Comparison of ENCODE assay signal across 8 cellular contexts in genomic region chr7:17382408-17383354, GRCh38.
A peak's percentile ranks its signal among the peaks of the same experiment; 100 is the strongest.
DNase-seq lines count a peak whose midpoint lies in the region; ATAC-seq, FAIRE-seq and TF ChIP-seq lines count a peak whose summit lies in the region.
"Not testable (repeated sequence)": the region's sequence is repeated elsewhere in the genome, so short reads cannot be mapped to it uniquely, and the experiment has no call there.

No MANE protein-coding gene starts in this region.

- not testable (repeated sequence) for H3K27me3 ChIP-seq in GM12878 (replicated peaks in 1 of 2; ENCODE audit: control insufficient read depth in 2 of 2, insufficient read depth in 2 of 2, low read length in 1 of 2); neuronal stem cell (ENCODE audit: control insufficient read depth in 3 of 3, insufficient read depth in 3 of 3, low read depth in 1 of 3, low read length in 3 of 3)

- H2AFZ ChIP-seq in GM12878 (ENCODE audit: control insufficient read depth, low read depth, low read length) (peak overlapping the region; percentile 66), neuronal stem cell (ENCODE audit: low read length) (peak overlapping the region; percentile 71)

- H3K4me2 ChIP-seq in GM12878 (ENCODE audit: control insufficient read depth, insufficient read depth); neuronal stem cell (ENCODE audit: insufficient read depth, low read length, poor library complexity, severe bottlenecking): not testable (repeated sequence)

- not testable (repeated sequence) for H3K79me2 ChIP-seq in GM12878 (ENCODE audit: control insufficient read depth, insufficient read depth, low read length)

- H4K8ac ChIP-seq in neuronal stem cell (ENCODE audit: low read depth, low read length) = not testable (repeated sequence)

- SMC1A ChIA-PET in GM12878 (lab: Charles Lee; ENCODE audit: uncharacterized antibody, unreplicated experiment) = interaction anchor here (1.0 to 4.8 kb wide), 5 partner anchors 7 to 29 kb away, joined by 3 to 28 read pairs (median 4); no protein-coding TSS in a partner anchor

- not testable (repeated sequence) for TF ChIP-seq POLR2A in GM12878 (IDR thresholded peaks at IDR 0.05; ENCODE audit: low read depth, low read length)

- not testable (repeated sequence) for H3K18ac ChIP-seq in neuronal stem cell (ENCODE audit: low read length)

- in situ Hi-C loops in ACHN (cut with HindIII; ENCODE audit: low pct_ligation_motif_present, low pct_unique_long_range_greater_than_20kb, low sequenced_read_pairs); GM12878 (cut with MboI): not testable (repeated sequence)

- not testable (repeated sequence) for H2AK5ac ChIP-seq in neuronal stem cell (ENCODE audit: low read depth, low read length)

- not testable (repeated sequence) for H3K14ac ChIP-seq in neuronal stem cell (ENCODE audit: low read length)

- H4K91ac ChIP-seq in neuronal stem cell (ENCODE audit: low read depth, low read length, poor library complexity) = not testable (repeated sequence)

- not testable (repeated sequence) for TF ChIP-seq RAD21 in GM12878 (IDR thresholded peaks at IDR 0.05; ENCODE audit: insufficient read depth, low read depth, low read length)

- peak; percentile 87 for FAIRE-seq in GM18507 (lab: Jason Lieb, UNC)
- peak; percentile 90 for FAIRE-seq in GM19239 (lab: Jason Lieb, UNC)
- FAIRE-seq in GM12878 (lab: Jason Lieb, UNC) = not testable (repeated sequence)

- H2BK15ac ChIP-seq in neuronal stem cell (ENCODE audit: low read length) = not testable (repeated sequence)

- 57% methylated on average over 8 of the region's 8 CpGs for WGBS in GM12878 (ENCODE audit: insufficient coverage, insufficient replicate concordance, low lambda C conversion rate, missing lambda C conversion rate)
- whole genome bisulfite sequencing in neuronal stem cell (ENCODE audit: extremely low coverage in 2 of 2, insufficient read length in 2 of 2, insufficient replicate concordance in 1 of 2), 2 donors = no CpG with 5 or more reads among the region's 8 CpGs

- BruUV-seq in GM12878 (replicated peaks; lab: Mats Ljungman, UMichigan) = not testable (repeated sequence)

- not testable (repeated sequence) for H3K9ac ChIP-seq in GM12878 (ENCODE audit: control insufficient read depth, insufficient read depth, low read length); neuronal stem cell (ENCODE audit: low read depth, low read length, poor library complexity)

- not testable (repeated sequence) for H2BK12ac ChIP-seq in neuronal stem cell (ENCODE audit: low read length)

- H3K27ac ChIP-seq in GM12878 (ENCODE audit: control insufficient read depth, insufficient read depth); neuronal stem cell (replicated peaks; ENCODE audit: low read length): not testable (repeated sequence)

- TF ChIP-seq CTCF in GM12878 (IDR thresholded peaks at IDR 0.05 in 2 of 3, conservative IDR thresholded peaks at IDR 0.05 in 1 of 3; ENCODE audit: control insufficient read depth in 2 of 3, extremely low read depth in 1 of 3, insufficient read depth in 1 of 3, low read depth in 3 of 3, low read length in 3 of 3) = not testable (repeated sequence)

- not testable (repeated sequence) for H3K36me3 ChIP-seq in GM12878 (ENCODE audit: control insufficient read depth in 2 of 2, insufficient read depth in 2 of 2, low read length in 1 of 2); neuronal stem cell (replicated peaks in 1 of 2; ENCODE audit: control insufficient read depth in 2 of 2, insufficient read depth in 2 of 2, low read length in 2 of 2)

- not testable (repeated sequence) for H3K23ac ChIP-seq in neuronal stem cell (ENCODE audit: low read depth, low read length, poor library complexity)

- H4K20me1 ChIP-seq in GM12878 (ENCODE audit: control insufficient read depth, insufficient read depth) = not testable (repeated sequence)

- POLR2A ChIA-PET in GM12878 (lab: Charles Lee) = interaction anchor here (0.5 to 1.1 kb wide), 3 partner anchors 8 to 265 kb away, joined by 3 to 4 read pairs (median 3); no protein-coding TSS in a partner anchor

- H3K4ac ChIP-seq in neuronal stem cell (ENCODE audit: low read length) = not testable (repeated sequence)

- ATAC-seq in HG02642 (IDR thresholded peaks at IDR 0.05; ENCODE audit: poor library complexity, unreplicated experiment) (peak; percentile 51), HG03354 (IDR thresholded peaks at IDR 0.05; ENCODE audit: poor library complexity, severe bottlenecking, unreplicated experiment) (peak; percentile 55), GM12878 (peak; percentile 65)

- CTCF ChIA-PET in GM12878 (lab: Yijun Ruan, JAX) = interaction anchor here (0.7 to 2.4 kb wide), 4 partner anchors 20 to 433 kb away, joined by 3 to 6 read pairs (median 3); no protein-coding TSS in a partner anchor

- H2BK5ac ChIP-seq in neuronal stem cell (ENCODE audit: low read length) = not testable (repeated sequence)

- intact Hi-C loops in GM12878 (cut with micrococcal nuclease; ENCODE audit: unreplicated experiment) = loop anchor here (1.0 kb wide), 1 partner anchor 20 kb away; no protein-coding TSS in a partner anchor

- H3K4me3 ChIP-seq in GM12878; neuronal stem cell (ENCODE audit: low read length in 2 of 2): not testable (repeated sequence)

- RAD21 ChIA-PET in GM12878 (lab: Charles Lee; ENCODE audit: unreplicated experiment) = interaction anchor here (0.6 to 2.1 kb wide), 3 partner anchors 8 to 123 kb away, joined by 3 to 7 read pairs (median 3); no protein-coding TSS in a partner anchor

- DNase-seq in ACHN (peak; percentile 74), kidney tubule cell (ENCODE audit: low spot score) (peak; percentile 89)
- not testable (repeated sequence) for DNase-seq in GM18507 (ENCODE audit: extremely low spot score, insufficient read length, low read depth); GM19239 (ENCODE audit: insufficient read length, low spot score); GM12878 (ENCODE audit: low read depth, low spot score); neuronal stem cell (ENCODE audit: low spot score)

- not testable (repeated sequence) for H3K9me3 ChIP-seq in GM12878 (replicated peaks; ENCODE audit: control insufficient read depth, insufficient read depth, low read length); neuronal stem cell (replicated peaks in 1 of 2; ENCODE audit: control insufficient read depth in 2 of 2, insufficient read depth in 1 of 2, low read depth in 1 of 2, low read length in 2 of 2)

- TF ChIP-seq EP300 in GM12878 (IDR thresholded peaks at IDR 0.05; ENCODE audit: borderline replicate concordance in 1 of 2, control insufficient read depth in 1 of 2, low read depth in 2 of 2, low read length in 2 of 2) = not testable (repeated sequence)

- not testable (repeated sequence) for H3K79me1 ChIP-seq in neuronal stem cell (ENCODE audit: low read depth, low read length)

- not testable (repeated sequence) for H2BK120ac ChIP-seq in neuronal stem cell (ENCODE audit: low read depth, low read length)

- not testable (repeated sequence) for H3K4me1 ChIP-seq in GM12878 (ENCODE audit: control insufficient read depth, insufficient read depth, low read length); neuronal stem cell (ENCODE audit: control insufficient read depth in 2 of 2, insufficient read depth in 1 of 2, low read depth in 1 of 2, low read length in 2 of 2)

TF ChIP-seq in GM12878, 131 proteins besides CTCF, POLR2A, EP300 and RAD21:
- TF ChIP-seq, protein P1, sequence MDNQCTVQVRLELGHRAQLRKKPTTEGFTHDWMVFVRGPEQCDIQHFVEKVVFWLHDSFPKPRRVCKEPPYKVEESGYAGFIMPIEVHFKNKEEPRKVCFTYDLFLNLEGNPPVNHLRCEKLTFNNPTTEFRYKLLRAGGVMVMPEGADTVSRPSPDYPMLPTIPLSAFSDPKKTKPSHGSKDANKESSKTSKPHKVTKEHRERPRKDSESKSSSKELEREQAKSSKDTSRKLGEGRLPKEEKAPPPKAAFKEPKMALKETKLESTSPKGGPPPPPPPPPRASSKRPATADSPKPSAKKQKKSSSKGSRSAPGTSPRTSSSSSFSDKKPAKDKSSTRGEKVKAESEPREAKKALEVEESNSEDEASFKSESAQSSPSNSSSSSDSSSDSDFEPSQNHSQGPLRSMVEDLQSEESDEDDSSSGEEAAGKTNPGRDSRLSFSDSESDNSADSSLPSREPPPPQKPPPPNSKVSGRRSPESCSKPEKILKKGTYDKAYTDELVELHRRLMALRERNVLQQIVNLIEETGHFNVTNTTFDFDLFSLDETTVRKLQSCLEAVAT (IDR thresholded peaks at IDR 0.05) = peak; percentile 49; the same call in 1 of the 2 replicates
- peak; percentile 88 for TF ChIP-seq ZNF687 (IDR thresholded peaks at IDR 0.05)
